ENCODE assay signal across 8 cellular contexts in the genomic region with DNA sequence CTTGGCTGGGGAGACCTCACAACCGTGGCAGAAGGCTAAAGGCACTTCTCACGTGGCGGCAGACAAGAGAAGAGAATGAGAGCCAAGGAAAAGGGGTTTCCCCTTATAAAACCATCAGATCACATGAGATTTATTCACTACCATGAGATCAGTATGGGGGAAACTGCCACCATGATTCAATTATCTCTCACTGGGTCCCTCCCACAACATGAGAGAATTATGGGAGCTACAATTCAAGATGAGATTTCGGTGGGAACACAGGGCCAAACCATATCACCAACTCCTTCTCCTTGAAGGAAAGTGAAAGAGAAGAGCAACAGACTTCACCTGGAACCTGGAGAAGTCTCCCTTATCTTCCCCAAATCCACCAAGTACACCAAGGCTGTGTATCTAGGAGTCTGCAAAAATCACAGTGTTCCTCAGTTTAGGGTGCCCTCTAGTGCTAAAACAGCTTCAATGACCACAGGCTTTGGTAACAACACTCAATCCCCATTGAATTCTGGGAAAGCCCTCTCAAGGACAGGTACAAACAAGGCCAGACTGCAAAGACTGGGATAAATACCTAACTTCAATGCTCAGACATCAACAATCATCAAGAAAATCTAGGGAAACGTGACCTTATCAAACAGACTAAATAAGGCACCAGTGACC.
DNase-seq lines count a peak whose midpoint lies in the region; ATAC-seq, FAIRE-seq and TF ChIP-seq lines count a peak whose summit lies in the region.

No MANE protein-coding gene starts in this region.

- WGBS in hepatocyte (ENCODE audit: low lambda C conversion rate, missing lambda C conversion rate), result 71% methylated on average over 5 of the region's 5 CpGs

- no peaks in the 10 kb centered on the region for H3K9me2 ChIP-seq in hepatocyte (replicated peaks; ENCODE audit: insufficient read depth)

- no peaks in the 10 kb centered on the region for H3K4me1 ChIP-seq in hepatocyte (ENCODE audit: insufficient read depth)
- no peaks in the 10 kb centered on the region for H3K4me1 ChIP-seq in naive thymus-derived CD4-positive, alpha-beta T cell (ENCODE audit: control insufficient read depth in 2 of 2, insufficient read depth in 2 of 2, low read length in 2 of 2)

- CTCF ChIA-PET in HEK293T (lab: Yijun Ruan, JAX), result no interaction called here
- CTCF ChIA-PET in naive thymus-derived CD4-positive, alpha-beta T cell (lab: Charles Lee), result no interaction called here

- intact Hi-C loops in naive thymus-derived CD4-positive, alpha-beta T cell (cut with micrococcal nuclease), result no loop called here

- no peaks in the 10 kb centered on the region for H3K27me3 ChIP-seq in hepatocyte
- no peaks in the 10 kb centered on the region for H3K27me3 ChIP-seq in naive thymus-derived CD4-positive, alpha-beta T cell (ENCODE audit: control insufficient read depth in 2 of 2, insufficient read depth in 2 of 2, low read length in 2 of 2)

- peak; percentile 75 for TF ChIP-seq CTCF in C4-2B (conservative IDR thresholded peaks at IDR 0.05)
- TF ChIP-seq CTCF in hepatocyte (IDR thresholded peaks at IDR 0.05; ENCODE audit: poor library complexity), result peak; percentile 46

- no peak overlapping the region for H3K4me2 ChIP-seq in hepatocyte

- no peaks in the 10 kb centered on the region for H3K4me1 Mint-ChIP-seq in naive thymus-derived CD4-positive, alpha-beta T cell

- H3K36me3 ChIP-seq in hepatocyte (replicated peaks; ENCODE audit: insufficient read depth, low read depth), result no peaks in the 10 kb centered on the region
- H3K36me3 ChIP-seq in naive thymus-derived CD4-positive, alpha-beta T cell (ENCODE audit: control insufficient read depth in 2 of 3, insufficient read depth in 3 of 3, low read length in 3 of 3), result no peaks in the 10 kb centered on the region

- H3K27ac ChIP-seq in C4-2B (no peak overlapping the region), hepatocyte (no peak overlapping the region)
- H3K27ac ChIP-seq in naive thymus-derived CD4-positive, alpha-beta T cell (ENCODE audit: low read depth, low read length), result no peak overlapping the region

- no peak overlapping the region for H3K27ac Mint-ChIP-seq in naive thymus-derived CD4-positive, alpha-beta T cell

- H3K9me3 Mint-ChIP-seq in naive thymus-derived CD4-positive, alpha-beta T cell, result peaks cover 0 to 33% (median 9%) of the 10 kb centered on the region in 11 donors

- no peak for ATAC-seq in naive thymus-derived CD4-positive, alpha-beta T cell
- ATAC-seq in HG03439 (IDR thresholded peaks at IDR 0.05; ENCODE audit: unreplicated experiment) (no peak), GM19035 (IDR thresholded peaks at IDR 0.05; ENCODE audit: unreplicated experiment) (no peak)

- H3K4me3 ChIP-seq in hepatocyte, result no peak overlapping the region
- no peak overlapping the region for H3K4me3 ChIP-seq in naive thymus-derived CD4-positive, alpha-beta T cell (ENCODE audit: low read length)

- peaks cover 0 to 14% (median 11%) of the 10 kb centered on the region in 5 donors for H3K27me3 Mint-ChIP-seq in naive thymus-derived CD4-positive, alpha-beta T cell

- H2AFZ ChIP-seq in hepatocyte, result no peak overlapping the region

- POLR2A ChIA-PET in HEK293T (lab: Yijun Ruan, JAX), result no interaction called here
- POLR2A ChIA-PET in naive thymus-derived CD4-positive, alpha-beta T cell (lab: Charles Lee), result no interaction called here

- DNase-seq in HEK293T (ENCODE audit: extremely low spot score) (peak; percentile 39), RCC 7860 (ENCODE audit: low spot score) (peak; percentile 23), hepatocyte (ENCODE audit: low spot score) (peak; percentile 41)
- DNase-seq in naive thymus-derived CD4-positive, alpha-beta T cell, result no peak
- DNase-seq in stimulated activated naive CD4-positive, alpha-beta T cell treated with Interleukin-2 at 50 U/mL for 16 hours (lab: John Stamatoyannopoulos, UW), result no peak

- H3K79me2 ChIP-seq in hepatocyte, result no peaks in the 10 kb centered on the region

- H3K36me3 Mint-ChIP-seq in naive thymus-derived CD4-positive, alpha-beta T cell, result peaks cover 0 to 4% (median 0%) of the 10 kb centered on the region in 5 donors

- no peaks in the 10 kb centered on the region for H3K9me3 ChIP-seq in hepatocyte (ENCODE audit: low read depth)
- H3K9me3 ChIP-seq in naive thymus-derived CD4-positive, alpha-beta T cell (ENCODE audit: control insufficient read depth in 2 of 3, low read length in 3 of 3), result no peaks in the 10 kb centered on the region

- H3K4me3 Mint-ChIP-seq in naive thymus-derived CD4-positive, alpha-beta T cell, result no peak overlapping the region

- no peak for FAIRE-seq in RCC 7860 (lab: Jason Lieb, UNC)

- no peaks in the 10 kb centered on the region for H4K20me1 ChIP-seq in hepatocyte (ENCODE audit: insufficient read depth, poor library complexity, severe bottlenecking)

TF ChIP-seq in HEK293T, 16 proteins besides CTCF, POLR2A, EP300 and RAD21:
- no peak for TF ChIP-seq FOXA1 (IDR thresholded peaks at IDR 0.05)

Comparison
In these comparisons a context has a peak if more than half of its experiments do, and no peak if none do; other contexts are left out.
1. DNase-seq: peak in HEK293T (single experiment), RCC 7860 (single experiment) and hepatocyte (single experiment); none in naive thymus-derived CD4-positive, alpha-beta T cell (0 of 9) and stimulated activated naive CD4-positive, alpha-beta T cell treated with Interleukin-2 at 50 U/mL for 16 hours (single experiment).